Comparison of ENCODE assay signal across 12 cellular contexts in the genomic region with DNA sequence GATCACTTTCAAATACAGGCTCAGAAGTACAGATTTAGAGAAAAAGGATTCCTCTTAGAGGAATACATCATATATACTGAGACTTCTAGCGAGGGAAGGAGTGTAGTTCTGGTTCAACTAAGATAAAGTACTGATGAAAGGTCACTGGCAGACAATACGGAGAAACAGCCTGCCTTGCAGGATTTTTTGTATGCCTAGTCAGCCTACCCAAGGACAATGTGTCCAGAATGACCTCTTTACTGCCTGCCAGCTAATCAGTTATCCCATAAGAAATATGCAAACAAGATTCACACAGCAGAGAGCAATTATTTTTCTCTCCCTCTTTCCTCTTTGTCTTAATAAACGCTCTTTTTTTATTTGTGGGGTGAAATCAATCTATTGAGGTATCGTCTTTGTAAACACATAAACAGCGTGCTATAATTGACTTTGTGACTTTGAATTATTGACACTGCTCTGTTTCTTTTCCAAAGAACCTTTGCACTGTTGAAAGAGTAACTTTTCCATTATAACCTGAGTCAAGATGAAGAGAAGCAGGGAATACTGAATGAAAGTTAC. TPM values are rescaled to one million over a fixed set of nuclear protein-coding genes. Genes with fewer than 3 reads are reported as not detected.
A peak's percentile ranks its signal among the peaks of the same experiment; 100 is the strongest.
DNase-seq lines count a peak whose midpoint lies in the region; ATAC-seq, FAIRE-seq and TF ChIP-seq lines count a peak whose summit lies in the region.
"Had no signal": no experiment of that assay in that cellular context is flagged by ENCODE, and none has a peak within 500 bp of the region (broad histone marks: within the 10 kb centered on the region; RNA-seq: fewer than 3 reads in every experiment).

No MANE protein-coding gene starts in this region.

- H2BK20ac ChIP-seq in IMR-90 (ENCODE audit: low read depth, low read length) = no peak overlapping the region

- dilution Hi-C loops in IMR-90 (cut with HindIII; ENCODE audit: low sequenced_read_pairs, unreplicated experiment) = no loop called here

- H3K27ac ChIP-seq in IMR-90 (ENCODE audit: insufficient read depth, low read length) (no peak overlapping the region), GM12878 (ENCODE audit: control insufficient read depth, insufficient read depth) (no peak overlapping the region), HepG2 (ENCODE audit: extremely low read length, insufficient read depth, low read length) (peak overlapping the region; percentile 78), body of pancreas (peak overlapping the region in 1 of 4 donors; percentile 0), vagina (no peak overlapping the region)

- 0 out of 2 replicates have a peak overlapping the region, but pooled peaks have one; percentile 3 for H3K4ac ChIP-seq in IMR-90 (ENCODE audit: low read depth, low read length)

- no peak overlapping the region for H2AK5ac ChIP-seq in IMR-90 (ENCODE audit: low read depth, low read length)

- H4K5ac ChIP-seq in IMR-90 (ENCODE audit: low read depth, low read length) = 0 out of 2 replicates have a peak overlapping the region, but pooled peaks have one; percentile 5

- ATAC-seq in IMR-90 (ENCODE audit: low read depth) (no peak), GM12878 (no peak), HepG2 (peak; percentile 64), GM19395 (IDR thresholded peaks at IDR 0.05; ENCODE audit: unreplicated experiment) (no peak), body of pancreas (no peak)

- no peak overlapping the region for H2AK9ac ChIP-seq in IMR-90 (replicated peaks; ENCODE audit: low read depth, low read length, poor library complexity)

- H2BK15ac ChIP-seq in IMR-90 (ENCODE audit: low read depth, low read length) = no peak overlapping the region

- no peak overlapping the region for H2BK5ac ChIP-seq in IMR-90 (ENCODE audit: low read depth, low read length, poor library complexity, severe bottlenecking)

- no peak overlapping the region for H3K18ac ChIP-seq in IMR-90 (ENCODE audit: low read depth, low read length)

- peaks cover 16 to 49% of the 10 kb centered on the region in 2 experiments; a peak in 3 of 4 replicates for H3K79me1 ChIP-seq in IMR-90 (ENCODE audit: low read depth in 1 of 2, low read length in 2 of 2)

- H3K4me3 ChIP-seq in AG10803 (ENCODE audit: low read length) (peak overlapping the region; percentile 21; the same call in 1 of the 2 replicates), IMR-90 (ENCODE audit: insufficient read depth, low read depth, low read length) (no peak overlapping the region; the same call in 1 of the 2 replicates), GM12878 (peak overlapping the region; percentile 94; the same call in 1 of the 2 replicates), HepG2 (replicated peaks in 1 of 3; ENCODE audit: insufficient read depth in 1 of 3, low read depth in 2 of 3, low read length in 3 of 3) (peak overlapping the region; percentile 86 to 92 (median 89); a peak in 5 of 6 replicates), body of pancreas (no peak overlapping the region), vagina (no peak overlapping the region)

- POLR2A ChIA-PET in IMR-90 (lab: Charles Lee; ENCODE audit: unreplicated experiment) (no interaction called here), GM12878 (lab: Charles Lee) (interaction anchor here (1.1 to 1.9 kb wide), 3 partner anchors 17 to 26 kb away, joined by 3 to 6 read pairs (median 4); partner anchors contain the start of gene TSPYL1), HepG2 (lab: Yijun Ruan, JAX) (interaction anchor here (1.2 to 3.3 kb wide), 5 partner anchors 10 to 24 kb away, joined by 3 to 24 read pairs (median 5); partner anchors contain the start of gene TSPYL1)

- H2AFZ ChIP-seq in IMR-90 (replicated peaks; ENCODE audit: low read length, poor library complexity) (no peak overlapping the region), GM12878 (ENCODE audit: control insufficient read depth, low read depth, low read length) (no peak overlapping the region), HepG2 (ENCODE audit: low read length) (peak overlapping the region; percentile 39)

- in situ Hi-C loops in IMR-90 (cut with MboI; ENCODE audit: low sequenced_read_pairs) (no loop called here), GM12878 (cut with MboI) (no loop called here), HepG2 (cut with HindIII; ENCODE audit: extremely low pct_ligation_motif_present, low pct_unique_long_range_greater_than_20kb) (no loop called here)

- no peak overlapping the region for H4K91ac ChIP-seq in IMR-90 (ENCODE audit: insufficient read depth, low read depth, low read length)

- CTCF ChIA-PET in IMR-90 (lab: Yijun Ruan, JAX) = interaction anchor here (2.0 to 2.9 kb wide), 2 partner anchors 13 to 38 kb away, joined by 9 to 12 read pairs; no protein-coding TSS in a partner anchor
- CTCF ChIA-PET in GM12878 (lab: Yijun Ruan, JAX) = interaction anchor here (0.6 to 3.8 kb wide), 9 partner anchors 13 to 317 kb away, joined by 3 to 37 read pairs (median 4); partner anchors contain the start of gene RWDD1
- CTCF ChIA-PET in HepG2 (lab: Yijun Ruan, JAX; ENCODE audit: low intra/inter-chr PET ratio, low total read pairs) = interaction anchor here (1.1 kb wide), 1 partner anchor 14 kb away, joined by 3 read pairs; no protein-coding TSS in a partner anchor

- FAIRE-seq in GM12878 (lab: Jason Lieb, UNC) (no peak), HepG2 (lab: Jason Lieb, UNC) (peak; percentile 80)

- 0 out of 2 replicates have a peak, but pooled peaks cover 3% of the 10 kb centered on the region for H4K20me1 ChIP-seq in IMR-90 (ENCODE audit: insufficient read depth, low read length)
- no peaks in the 10 kb centered on the region for H4K20me1 ChIP-seq in GM12878 (ENCODE audit: control insufficient read depth, insufficient read depth)
- H4K20me1 ChIP-seq in HepG2 (ENCODE audit: insufficient read depth, low read length) = no peaks in the 10 kb centered on the region

- peak; percentile 34 for DNase-seq in AG10803 (ENCODE audit: low read depth)
- DNase-seq in IMR-90 = no peak
- no peak for DNase-seq in GM12878 (ENCODE audit: low read depth, low spot score)
- DNase-seq in HepG2 (ENCODE audit: low spot score) = peak; percentile 65
- no peak for DNase-seq in GM03348 (ENCODE audit: low spot score)
- no peak for DNase-seq in body of pancreas
- no peak for DNase-seq in vagina (ENCODE audit: extremely low spot score in 2 of 2)
- DNase-seq: cortex of kidney; KG1; NK-92 treated with Interleukin-12 subunit alpha and Interleukin-12 subunit beta, amount 100 ng/mL, for 24 hours; WERI-Rb-1 had no signal

- H3K4me2 ChIP-seq in IMR-90 (ENCODE audit: low read depth, low read length) (peak overlapping the region; percentile 82), GM12878 (ENCODE audit: control insufficient read depth, insufficient read depth) (peak overlapping the region; percentile 95), HepG2 (ENCODE audit: low read depth, low read length) (peak overlapping the region; percentile 92)

- H3K79me2 ChIP-seq in GM12878 (ENCODE audit: control insufficient read depth, insufficient read depth, low read length) (peaks cover 38% of the 10 kb centered on the region), HepG2 (ENCODE audit: insufficient read depth, low read length) (peaks cover 22% of the 10 kb centered on the region)

- H3K27me3 ChIP-seq in IMR-90 (ENCODE audit: control insufficient read depth, insufficient read depth, low read length) (no peaks in the 10 kb centered on the region), GM12878 (replicated peaks in 1 of 2; ENCODE audit: control insufficient read depth in 2 of 2, insufficient read depth in 2 of 2, low read length in 1 of 2) (no peaks in the 10 kb centered on the region), HepG2 (ENCODE audit: control insufficient read depth in 1 of 2, insufficient read depth in 2 of 2, low read length in 2 of 2) (no peaks in the 10 kb centered on the region), body of pancreas (no peaks in the 10 kb centered on the region), vagina (no peaks in the 10 kb centered on the region)

- H3K9me1 ChIP-seq in IMR-90 (ENCODE audit: insufficient read depth, low read length) = peaks cover 14% of the 10 kb centered on the region

- H3K4me1 ChIP-seq in IMR-90 (ENCODE audit: control insufficient read depth, insufficient read depth, low read length) (peaks cover 22% of the 10 kb centered on the region), GM12878 (ENCODE audit: control insufficient read depth, insufficient read depth, low read length) (peaks cover 13% of the 10 kb centered on the region), HepG2 (ENCODE audit: insufficient read depth, low read length) (peaks cover 48% of the 10 kb centered on the region), body of pancreas (peaks cover 40% of the 10 kb centered on the region), vagina (peaks cover 42% of the 10 kb centered on the region)

- BruUV-seq in IMR-90 (replicated peaks; lab: Mats Ljungman, UMichigan) (no TSS peak), GM12878 (replicated peaks; lab: Mats Ljungman, UMichigan) (no TSS peak), HepG2 (replicated peaks; lab: Mats Ljungman, UMichigan) (no TSS peak)

- no peak for TF ChIP-seq CTCF in AG10803 (conservative IDR thresholded peaks at IDR 0.05; ENCODE audit: low read length)
- no peak for TF ChIP-seq CTCF in IMR-90 (conservative IDR thresholded peaks at IDR 0.05; ENCODE audit: low read depth, low read length)
- TF ChIP-seq CTCF in GM12878 (IDR thresholded peaks at IDR 0.05 in 2 of 3, conservative IDR thresholded peaks at IDR 0.05 in 1 of 3; ENCODE audit: control insufficient read depth in 2 of 3, extremely low read depth in 1 of 3, insufficient read depth in 1 of 3, low read depth in 3 of 3, low read length in 3 of 3) = no peak
- no peak for TF ChIP-seq CTCF in HepG2 (CRISPR knock-in tag; IDR thresholded peaks at IDR 0.05)
- TF ChIP-seq CTCF in body of pancreas (IDR thresholded peaks at IDR 0.05) = no peak
- TF ChIP-seq CTCF in vagina (IDR thresholded peaks at IDR 0.05) = no peak

- H4K8ac ChIP-seq in IMR-90 (ENCODE audit: low read depth in 2 of 2, low read length in 2 of 2) = peak overlapping the region in 1 of 2 experiments; percentile 59; a peak in 2 of 4 replicates

- TF ChIP-seq EP300 in GM12878 (IDR thresholded peaks at IDR 0.05; ENCODE audit: borderline replicate concordance in 1 of 2, control insufficient read depth in 1 of 2, low read depth in 2 of 2, low read length in 2 of 2) (no peak), HepG2 (IDR thresholded peaks at IDR 0.05; ENCODE audit: low read depth in 2 of 2, low read length in 2 of 2) (peak in 1 of 2 experiments; percentile 25; a peak in 1 of 4 replicates), HepG2 (CRISPR knock-in tag; IDR thresholded peaks at IDR 0.05; ENCODE audit: borderline replicate concordance) (no peak)

- H2BK120ac ChIP-seq in IMR-90 (ENCODE audit: low read depth, low read length) = no peak overlapping the region

- H3K23ac ChIP-seq in IMR-90 (ENCODE audit: low read depth, low read length) = peak overlapping the region; percentile 20; the same call in 1 of the 2 replicates

- SMC1A ChIA-PET in GM12878 (lab: Charles Lee; ENCODE audit: uncharacterized antibody, unreplicated experiment) = interaction anchor here (0.8 to 2.7 kb wide), 4 partner anchors 14 to 144 kb away, joined by 3 to 16 read pairs (median 4); partner anchors contain the start of gene TSPYL1

- RAD21 ChIA-PET in GM12878 (lab: Charles Lee; ENCODE audit: unreplicated experiment) = interaction anchor here (1.1 to 2.4 kb wide), 2 partner anchors 13 to 17 kb away, joined by 4 to 11 read pairs; no protein-coding TSS in a partner anchor

- H3K9me3 ChIP-seq in IMR-90 (ENCODE audit: control insufficient read depth, insufficient read depth, low read length) = no peaks in the 10 kb centered on the region
- no peaks in the 10 kb centered on the region for H3K9me3 ChIP-seq in GM12878 (replicated peaks; ENCODE audit: control insufficient read depth, insufficient read depth, low read length)
- H3K9me3 ChIP-seq in HepG2 (ENCODE audit: low read length) = no peaks in the 10 kb centered on the region
- H3K9me3 ChIP-seq in body of pancreas = no peaks in the 10 kb centered on the region
- no peaks in the 10 kb centered on the region for H3K9me3 ChIP-seq in vagina

- TF ChIP-seq POLR2A in IMR-90 (IDR thresholded peaks at IDR 0.05; ENCODE audit: low read depth, low read length) (no peak), GM12878 (IDR thresholded peaks at IDR 0.05; ENCODE audit: low read depth, low read length) (no peak), HepG2 (IDR thresholded peaks at IDR 0.05; ENCODE audit: insufficient read depth in 1 of 2, low read depth in 2 of 2, low read length in 2 of 2) (peak; percentile 47 to 48; a peak in 1 of 4 replicates), body of pancreas (IDR thresholded peaks at IDR 0.05) (no peak), vagina (IDR thresholded peaks at IDR 0.05) (no peak)

- WGBS in IMR-90 (ENCODE audit: extremely low coverage in 2 of 2, insufficient read length in 1 of 2), 2 experiments = no CpG with 5 or more reads among the region's 5 CpGs
- WGBS in GM12878 (ENCODE audit: insufficient coverage, insufficient replicate concordance, low lambda C conversion rate, missing lambda C conversion rate) = 98% methylated on average over 5 of the region's 5 CpGs
- WGBS in HepG2 (ENCODE audit: low lambda C conversion rate) = under 1% methylated on average over 5 of the region's 5 CpGs
- WGBS in body of pancreas, 2 donors = 9 to 18% methylated on average over 5 of the region's 5 CpGs

- H3K9ac ChIP-seq in IMR-90 (ENCODE audit: low read depth, low read length) (peak overlapping the region; percentile 65), GM12878 (ENCODE audit: control insufficient read depth, insufficient read depth, low read length) (peak overlapping the region; percentile 92; the same call in 1 of the 2 replicates), HepG2 (ENCODE audit: insufficient read depth, low read depth, low read length) (peak overlapping the region; percentile 76)

- peaks cover 5% of the 10 kb centered on the region for H3K36me3 ChIP-seq in IMR-90 (ENCODE audit: control insufficient read depth, insufficient read depth, low read length)
- no peaks in the 10 kb centered on the region for H3K36me3 ChIP-seq in GM12878 (ENCODE audit: control insufficient read depth in 2 of 2, insufficient read depth in 2 of 2, low read length in 1 of 2)
- 0 out of 5 replicates have a peak, but pooled peaks cover 0 to 2% of the 10 kb centered on the region in 2 experiments for H3K36me3 ChIP-seq in HepG2 (replicated peaks in 1 of 2; ENCODE audit: control insufficient read depth in 1 of 2, insufficient read depth in 2 of 2, low read length in 2 of 2)
- H3K36me3 ChIP-seq in body of pancreas (replicated peaks in 1 of 2; ENCODE audit: insufficient read depth in 1 of 2, low read depth in 2 of 2) = no peaks in the 10 kb centered on the region
- no peaks in the 10 kb centered on the region for H3K36me3 ChIP-seq in vagina

- no peak for TF ChIP-seq RAD21 in IMR-90 (IDR thresholded peaks at IDR 0.05; ENCODE audit: low read length)
- no peak for TF ChIP-seq RAD21 in GM12878 (IDR thresholded peaks at IDR 0.05; ENCODE audit: insufficient read depth, low read depth, low read length)
- TF ChIP-seq RAD21 in HepG2 (CRISPR knock-in tag; IDR thresholded peaks at IDR 0.05) = no peak

- H3K56ac ChIP-seq in IMR-90 (ENCODE audit: extremely low read depth, insufficient read depth, low read length) = no peak overlapping the region

- intact Hi-C loops in IMR-90 (cut with micrococcal nuclease) (no loop called here), GM12878 (cut with micrococcal nuclease; ENCODE audit: unreplicated experiment) (loop anchor here (10.0 kb wide), 1 partner anchor 241 kb away; no protein-coding TSS in a partner anchor), HepG2 (cut with micrococcal nuclease; ENCODE audit: unreplicated experiment) (loop anchor here (2.0 to 10.0 kb wide), 2 partner anchors 23 to 1229 kb away; partner anchors contain the start of genes DCBLD1 and TSPYL1), body of pancreas (cut with DNase I) (no loop called here), vagina (cut with DNase I) (no loop called here)

- peak overlapping the region; percentile 14; the same call in 1 of the 2 replicates for H3K14ac ChIP-seq in IMR-90 (replicated peaks; ENCODE audit: low read depth, low read length)

RNA-seq across cellular contexts. Expression of gene TSPYL4, which starts 1.4 kb away (rescaled TPM):
- total RNA-seq in IMR-90 (2012; rRNA removed) (22.0 and 23.1 TPM in 2 replicates), GM12878 (2014; rRNA removed) (20.2 and 22.9 TPM in 2 replicates), GM12878 (2014; rRNA removed; fragmentation: Illumina TruSeq; extraction: Trizol) (9.2 and 9.8 TPM in 2 replicates), GM12878 (2021) (19.9 TPM in 2 replicates), HepG2 (2016; rRNA removed; fragmentation: Illumina TruSeq; extraction: Trizol) (19.7 and 24.0 TPM in 2 replicates), body of pancreas (10 to 100 TPM in 1 of 2 donors, 1 to 10 TPM in 1; 8.6 to 12.7 TPM), vagina (11.8 TPM)
- polyA plus RNA-seq in IMR-90 (2012; rRNA removed) (29.0 and 29.9 TPM in 2 replicates), GM12878 (2011; rRNA removed) (24.0 and 27.6 TPM in 2 replicates), GM12878 (2014; fragmentation: Illumina TruSeq; extraction: Trizol) (21.9 and 27.1 TPM in 2 replicates), GM12878 (2014; fragmentation: Nextera tagmentation; extraction: Ambion mirVana) (1 to 10 TPM; 1.5 to 2.2 TPM), GM12878 (2014; rRNA removed) (20.4 and 20.6 TPM in 2 replicates), GM12878 (2016; fragmentation: Nextera tagmentation; extraction: Ambion mirVana) (10 to 100 TPM; 18.5 to 21.0 TPM), HepG2 (2011; rRNA removed) (18.0 and 20.4 TPM in 2 replicates)
- 11.5 and 20.0 TPM in 2 replicates for polyA plus RNA-seq in IMR-90 (2012; cell fraction: cytosol; rRNA removed)
- 21.8 and 63.1 TPM in 2 replicates for polyA plus RNA-seq in IMR-90 (2012; cell fraction: nucleus; rRNA removed; ENCODE audit: low replicate concordance)
- total RNA-seq in GM12878 (2013; cell fraction: nucleolus; rRNA removed) = 22.8 and 23.2 TPM in 2 replicates
- polyA plus RNA-seq in GM12878 (2011; ENCODE audit: low read depth) = 8.3 TPM
- polyA plus RNA-seq in GM12878 (2011; cell fraction: cytosol; rRNA removed) = 24.6 and 25.6 TPM in 2 replicates
- 27.2 and 29.9 TPM in 2 replicates for polyA plus RNA-seq in GM12878 (2011; cell fraction: nucleus; rRNA removed)
- polyA plus RNA-seq in GM12878 (2012) = 9.9 and 12.0 TPM in 2 replicates
- 25.2 and 27.4 TPM in 2 replicates for polyA minus RNA-seq in GM12878 (2011; rRNA and poly(A)+ RNA removed)
- polyA minus RNA-seq in GM12878 (2011; cell fraction: cytosol; rRNA and poly(A)+ RNA removed) = 6.1 and 8.3 TPM in 2 replicates
- 13.4 and 13.7 TPM in 2 replicates for polyA minus RNA-seq in GM12878 (2011; cell fraction: nucleus; rRNA and poly(A)+ RNA removed)
- total RNA-seq in HepG2 (2016; cell fraction: cytosol; rRNA removed; fragmentation: Illumina TruSeq; extraction: Trizol; ENCODE audit: low read depth) = 1.1 TPM in 2 replicates
- total RNA-seq in HepG2 (2016; cell fraction: insoluble cytoplasmic fraction; rRNA removed; fragmentation: Illumina TruSeq; extraction: Trizol) = 20.0 and 20.4 TPM in 2 replicates
- 6.4 and 6.9 TPM in 2 replicates for total RNA-seq in HepG2 (2016; cell fraction: membrane; rRNA removed; fragmentation: Illumina TruSeq; extraction: Trizol)
- 18.6 and 19.0 TPM in 2 replicates for total RNA-seq in HepG2 (2016; cell fraction: nucleus; rRNA removed; fragmentation: Illumina TruSeq; extraction: Trizol)
- polyA plus RNA-seq in HepG2 (2011; cell fraction: cytosol; rRNA removed) = 11.2 and 16.9 TPM in 2 replicates
- polyA plus RNA-seq in HepG2 (2011; cell fraction: nucleus; rRNA removed) = 25.8 and 34.6 TPM in 2 replicates
- 15.2 and 16.7 TPM in 2 replicates for polyA plus RNA-seq in HepG2 (2012)
- 0.89 and 0.94 TPM in 2 replicates for polyA plus RNA-seq in HepG2 (2016; cell fraction: cytosol; fragmentation: Illumina TruSeq; extraction: Trizol; ENCODE audit: low read depth)
- 27.8 and 29.9 TPM in 2 replicates for polyA plus RNA-seq in HepG2 (2016; cell fraction: insoluble cytoplasmic fraction; fragmentation: Illumina TruSeq; extraction: Trizol; ENCODE audit: low read depth)
- polyA plus RNA-seq in HepG2 (2016; cell fraction: membrane; fragmentation: Illumina TruSeq; extraction: Trizol; ENCODE audit: low read depth) = 3.6 and 4.2 TPM in 2 replicates
- 31.9 and 32.8 TPM in 2 replicates for polyA plus RNA-seq in HepG2 (2016; cell fraction: nucleus; fragmentation: Illumina TruSeq; extraction: Trizol; ENCODE audit: insufficient read depth, low read depth)
- polyA minus RNA-seq in HepG2 (2011; rRNA and poly(A)+ RNA removed; ENCODE audit: low replicate concordance) = 11.2 and 20.8 TPM in 2 replicates
- 8.8 and 9.8 TPM in 2 replicates for polyA minus RNA-seq in HepG2 (2011; cell fraction: cytosol; rRNA and poly(A)+ RNA removed)
- 11.8 and 15.0 TPM in 2 replicates for polyA minus RNA-seq in HepG2 (2011; cell fraction: nucleus; rRNA and poly(A)+ RNA removed)

RNA-seq across cellular contexts. Expression of gene TSPYL1, which starts 24.4 kb away (rescaled TPM):
- total RNA-seq in IMR-90 (2012; rRNA removed) (111 and 121 TPM in 2 replicates), GM12878 (2014; rRNA removed) (40.2 and 45.1 TPM in 2 replicates), GM12878 (2014; rRNA removed; fragmentation: Illumina TruSeq; extraction: Trizol) (34.2 and 35.3 TPM in 2 replicates), GM12878 (2021) (42.7 and 44.1 TPM in 2 replicates), HepG2 (2016; rRNA removed; fragmentation: Illumina TruSeq; extraction: Trizol) (93.0 and 102 TPM in 2 replicates), body of pancreas (10 to 100 TPM; 44.1 to 45.2 TPM), vagina (41.0 TPM)
- polyA plus RNA-seq in IMR-90 (2012; rRNA removed) (30.1 and 32.4 TPM in 2 replicates), GM12878 (2011; rRNA removed) (28.4 and 28.5 TPM in 2 replicates), GM12878 (2014; fragmentation: Illumina TruSeq; extraction: Trizol) (23.9 and 25.7 TPM in 2 replicates), GM12878 (2014; fragmentation: Nextera tagmentation; extraction: Ambion mirVana) (10 to 100 TPM; 22.9 to 29.9 TPM), GM12878 (2014; rRNA removed) (20.0 and 23.1 TPM in 2 replicates), GM12878 (2016; fragmentation: Nextera tagmentation; extraction: Ambion mirVana) (10 to 100 TPM; 22.9 to 23.4 TPM), HepG2 (2011; rRNA removed) (28.3 and 33.0 TPM in 2 replicates)
- 19.1 and 19.2 TPM in 2 replicates for polyA plus RNA-seq in IMR-90 (2012; cell fraction: cytosol; rRNA removed)
- 7.1 and 14.7 TPM in 2 replicates for polyA plus RNA-seq in IMR-90 (2012; cell fraction: nucleus; rRNA removed; ENCODE audit: low replicate concordance)
- 17.3 and 19.3 TPM in 2 replicates for total RNA-seq in GM12878 (2013; cell fraction: nucleolus; rRNA removed)
- polyA plus RNA-seq in GM12878 (2011; ENCODE audit: low read depth) = 22.6 TPM
- polyA plus RNA-seq in GM12878 (2011; cell fraction: cytosol; rRNA removed) = 18.2 and 22.7 TPM in 2 replicates
- 15.3 and 21.6 TPM in 2 replicates for polyA plus RNA-seq in GM12878 (2011; cell fraction: nucleus; rRNA removed)
- 31.3 and 39.9 TPM in 2 replicates for polyA plus RNA-seq in GM12878 (2012)
- polyA minus RNA-seq in GM12878 (2011; rRNA and poly(A)+ RNA removed) = 49.3 and 62.0 TPM in 2 replicates
- 17.1 and 19.1 TPM in 2 replicates for polyA minus RNA-seq in GM12878 (2011; cell fraction: cytosol; rRNA and poly(A)+ RNA removed)
- 16.1 and 24.8 TPM in 2 replicates for polyA minus RNA-seq in GM12878 (2011; cell fraction: nucleus; rRNA and poly(A)+ RNA removed)
- total RNA-seq in HepG2 (2016; cell fraction: cytosol; rRNA removed; fragmentation: Illumina TruSeq; extraction: Trizol; ENCODE audit: low read depth) = 6.2 and 7.3 TPM in 2 replicates
- 86.9 and 96.9 TPM in 2 replicates for total RNA-seq in HepG2 (2016; cell fraction: insoluble cytoplasmic fraction; rRNA removed; fragmentation: Illumina TruSeq; extraction: Trizol)
- 27.1 and 29.7 TPM in 2 replicates for total RNA-seq in HepG2 (2016; cell fraction: membrane; rRNA removed; fragmentation: Illumina TruSeq; extraction: Trizol)
- 43.2 and 44.5 TPM in 2 replicates for total RNA-seq in HepG2 (2016; cell fraction: nucleus; rRNA removed; fragmentation: Illumina TruSeq; extraction: Trizol)
- polyA plus RNA-seq in HepG2 (2011; cell fraction: cytosol; rRNA removed) = 20.4 and 29.5 TPM in 2 replicates
- polyA plus RNA-seq in HepG2 (2011; cell fraction: nucleus; rRNA removed) = 10.7 and 13.8 TPM in 2 replicates
- 34.7 and 37.0 TPM in 2 replicates for polyA plus RNA-seq in HepG2 (2012)
- polyA plus RNA-seq in HepG2 (2016; cell fraction: cytosol; fragmentation: Illumina TruSeq; extraction: Trizol; ENCODE audit: low read depth) = 3.1 and 3.8 TPM in 2 replicates
- 70.1 and 81.8 TPM in 2 replicates for polyA plus RNA-seq in HepG2 (2016; cell fraction: insoluble cytoplasmic fraction; fragmentation: Illumina TruSeq; extraction: Trizol; ENCODE audit: low read depth)
- 12.6 and 14.3 TPM in 2 replicates for polyA plus RNA-seq in HepG2 (2016; cell fraction: membrane; fragmentation: Illumina TruSeq; extraction: Trizol; ENCODE audit: low read depth)
- 43.9 and 44.2 TPM in 2 replicates for polyA plus RNA-seq in HepG2 (2016; cell fraction: nucleus; fragmentation: Illumina TruSeq; extraction: Trizol; ENCODE audit: insufficient read depth, low read depth)
- 96.9 and 99.6 TPM in 2 replicates for polyA minus RNA-seq in HepG2 (2011; rRNA and poly(A)+ RNA removed; ENCODE audit: low replicate concordance)
- polyA minus RNA-seq in HepG2 (2011; cell fraction: cytosol; rRNA and poly(A)+ RNA removed) = 45.5 and 51.8 TPM in 2 replicates
- polyA minus RNA-seq in HepG2 (2011; cell fraction: nucleus; rRNA and poly(A)+ RNA removed) = 24.7 and 35.2 TPM in 2 replicates

Comparison
In these comparisons a context has a peak if more than half of its experiments do, and no peak if none do; other contexts are left out.
1. DNase-seq: peak in AG10803 (single experiment) and HepG2 (single experiment); none in IMR-90 (single experiment), GM12878 (single experiment), GM03348 (single experiment), body of pancreas (0 of 4) and vagina (0 of 2).
2. H3K4me3 ChIP-seq: peak in AG10803 (single experiment), GM12878 (single experiment) and HepG2 (3 of 3); none in IMR-90 (single experiment), body of pancreas (0 of 2) and vagina (0 of 2).
3. POLR2A ChIP-seq: peak in HepG2 (2 of 2); none in IMR-90 (single experiment), GM12878 (single experiment), body of pancreas (0 of 3) and vagina (0 of 2).
4. intact Hi-C loops: an anchor here in GM12878 (10.0 kb wide) and HepG2 (2.0 to 10.0 kb wide); none called in IMR-90, body of pancreas and vagina.
5. Peak in every context shown above with its lines, with median percentiles within 50 percentile points of each other: H3K4me2 ChIP-seq and H3K9ac ChIP-seq.